8 cellular contexts compared by ENCODE assay signal in genomic region chr2:109128466-109129355, GRCh38. TPM values are rescaled to one million over a fixed set of nuclear protein-coding genes. Genes with fewer than 3 reads are reported as not detected.
DNase-seq lines count a peak whose midpoint lies in the region; ATAC-seq, FAIRE-seq and TF ChIP-seq lines count a peak whose summit lies in the region.

Gene SH3RF3, plus strand, starts transcription at chr2:109129205.

- H3K9ac ChIP-seq in kidney (ENCODE audit: low read length in 2 of 2), result peak within 1 kb of the TSS in 1 of 2 donors; percentile 58

- peak; percentile 41 to 50 (median 44) for ATAC-seq in T-cell (replicated peaks in 1 of 4)
- peak; percentile 20 for ATAC-seq in central memory CD8-positive, alpha-beta T cell (replicated peaks; ENCODE audit: extremely low read depth, poor library complexity, severe bottlenecking)

- no peaks in the 10 kb centered on the region for H3K9me3 Mint-ChIP-seq in T-cell
- H3K9me3 Mint-ChIP-seq in central memory CD8-positive, alpha-beta T cell, result no peaks in the 10 kb centered on the region

- no peaks in the 10 kb centered on the region for H3K36me3 ChIP-seq in kidney (ENCODE audit: control insufficient read depth in 1 of 2, insufficient read depth in 2 of 2, low read length in 2 of 2)

- no peaks in the 10 kb centered on the region for H3K9me3 ChIP-seq in kidney (ENCODE audit: control insufficient read depth in 1 of 2, low read length in 2 of 2)

- H3K27ac ChIP-seq in kidney (ENCODE audit: low read depth in 2 of 2, low read length in 2 of 2), result peak within 1 kb of the TSS; percentile 76 to 87

- peaks cover 27 to 50% (median 41%) of the 10 kb centered on the region in 3 donors for H3K4me1 Mint-ChIP-seq in T-cell
- H3K4me1 Mint-ChIP-seq in central memory CD8-positive, alpha-beta T cell, result peaks cover 6% of the 10 kb centered on the region

- no peaks in the 10 kb centered on the region for H3K36me3 Mint-ChIP-seq in T-cell
- peaks cover 4% of the 10 kb centered on the region for H3K36me3 Mint-ChIP-seq in central memory CD8-positive, alpha-beta T cell (ENCODE audit: insufficient read depth)

- H3K27ac Mint-ChIP-seq in T-cell, result peak within 1 kb of the TSS; percentile 40 to 76
- peak within 1 kb of the TSS; percentile 48 for H3K27ac Mint-ChIP-seq in central memory CD8-positive, alpha-beta T cell (ENCODE audit: low read depth)

- H3K4me1 ChIP-seq in kidney (ENCODE audit: control insufficient read depth in 1 of 2, insufficient read depth in 1 of 2, low read depth in 1 of 2, low read length in 2 of 2), result peaks cover 0 to 2% of the 10 kb centered on the region in 2 donors

- TF ChIP-seq CTCF in kidney (IDR thresholded peaks at IDR 0.05; ENCODE audit: borderline replicate concordance, extremely low read depth, insufficient read depth), result no peak

- peak within 1 kb of the TSS; percentile 69 to 75 for H3K4me3 ChIP-seq in kidney (ENCODE audit: low read length in 2 of 2)

- H3K27me3 Mint-ChIP-seq in T-cell, result peaks cover 0 to 39% of the 10 kb centered on the region in 2 donors
- peaks cover 85% of the 10 kb centered on the region for H3K27me3 Mint-ChIP-seq in central memory CD8-positive, alpha-beta T cell

- DNase-seq in D341Med (ENCODE audit: low spot score), result peak; percentile 72
- DNase-seq in HCEC 1CT, result peak; percentile 39
- peak in 19 of 34 experiments; percentile 7 to 52 (median 21) for DNase-seq in T-cell
- DNase-seq in central memory CD8-positive, alpha-beta T cell (ENCODE audit: low spot score in 2 of 2), result no peak
- peak; percentile 89 for DNase-seq in kidney
- DNase-seq in stimulated activated CD4-positive, alpha-beta T cell treated with anti-CD3 and anti-CD28 coated beads, Interleukin-15, amount 100 ng/mL, for 24 hours, result peak; percentile 52
- DNase-seq in SK-N-DZ (ENCODE audit: low spot score), result no peak
- DNase-seq in OCI-M1 (lab: John Stamatoyannopoulos, UW), result no peak

- CTCF ChIA-PET in T-cell (lab: Charles Lee), result interaction anchor here (0.6 to 1.7 kb wide), 4 partner anchors 74 to 382 kb away, joined by 3 to 8 read pairs (median 4); no protein-coding TSS in a partner anchor

- POLR2A ChIA-PET in T-cell (lab: Charles Lee), result interaction anchor here in 1 of 2 donors (0.5 kb wide), 1 partner anchor 246 kb away, joined by 4 read pairs; no protein-coding TSS in a partner anchor

- FAIRE-seq in kidney (lab: Jason Lieb, UNC), result no peak

- peak within 1 kb of the TSS; percentile 82 to 90 (median 88) for H3K4me3 Mint-ChIP-seq in T-cell
- H3K4me3 Mint-ChIP-seq in central memory CD8-positive, alpha-beta T cell, result peak within 1 kb of the TSS; percentile 76

- intact Hi-C loops in kidney (cut with DNase I), result loop anchor here (5.0 kb wide), 1 partner anchor 384 kb away; no protein-coding TSS in a partner anchor

RNA-seq across cellular contexts. Expression of gene SH3RF3, which starts in this region (rescaled TPM):
- total RNA-seq in T-cell (1 to 10 TPM; 1.8 to 4.6 (median 3.6) TPM), kidney (10.7 TPM)
- 1.7 TPM for polyA plus RNA-seq in kidney (ENCODE audit: insufficient read depth, low read depth, low replicate concordance)
- polyA plus RNA-seq in SK-N-DZ (2014; cell fraction: cytosol; rRNA removed), result not detected in 2 replicates
- not detected in 2 replicates for polyA plus RNA-seq in SK-N-DZ (2014; cell fraction: nucleus; rRNA removed)

Comparison
In these comparisons a context has a peak if more than half of its experiments do, and no peak if none do; other contexts are left out.
1. DNase-seq: peak in D341Med (single experiment), HCEC 1CT (single experiment), T-cell (19 of 34), kidney (single experiment) and stimulated activated CD4-positive, alpha-beta T cell treated with anti-CD3 and anti-CD28 coated beads, Interleukin-15, amount 100 ng/mL, for 24 hours (single experiment); none in central memory CD8-positive, alpha-beta T cell (0 of 2), SK-N-DZ (single experiment) and OCI-M1 (single experiment).